Comparison of ENCODE assay signal across 16 cellular contexts in genomic region chr16:1430759-1431496, GRCh38. TPM values are rescaled to one million over a fixed set of nuclear protein-coding genes. Genes with fewer than 3 reads are reported as not detected.
DNase-seq lines count a peak whose midpoint lies in the region; ATAC-seq and TF ChIP-seq lines count a peak whose summit lies in the region.
"Had no signal": no experiment of that assay in that cellular context is flagged by ENCODE, and none has a peak within 500 bp of the region (broad histone marks: within the 10 kb centered on the region; RNA-seq: fewer than 3 reads in every experiment).

Gene PERCC1, plus strand, starts transcription at chr16:1431078. Its CDS starts 1,516 bp downstream, at chr16:1432594.

- no peaks in the 10 kb centered on the region for H3K9me3 Mint-ChIP-seq in CD4-positive, CD25-positive, alpha-beta regulatory T cell
- no peaks in the 10 kb centered on the region for H3K9me3 Mint-ChIP-seq in osteocyte (ENCODE audit: unreplicated experiment)
- H3K9me3 Mint-ChIP-seq: mesothelial cell of epicardium; T-helper 1 cell treated with Interleukin-12 subunit alpha and Interleukin-12 subunit beta and Interleukin-4 antibody, amounts not matched to agents 30 μg/mL and 1 μg/mL, for 36 hours had no signal

- H3K27me3 Mint-ChIP-seq in CD4-positive, CD25-positive, alpha-beta regulatory T cell = no peaks in the 10 kb centered on the region
- no peaks in the 10 kb centered on the region for H3K27me3 Mint-ChIP-seq in osteocyte (ENCODE audit: unreplicated experiment)

- no peaks in the 10 kb centered on the region for H3K27me3 ChIP-seq in CD4-positive, CD25-positive, alpha-beta regulatory T cell (ENCODE audit: control insufficient read depth, insufficient read depth, low read length)

- H3K4me1 ChIP-seq in CD4-positive, CD25-positive, alpha-beta regulatory T cell (ENCODE audit: control insufficient read depth, insufficient read depth, low read length, poor library complexity, severe bottlenecking) = peaks cover 5% of the 10 kb centered on the region

- H3K36me3 ChIP-seq in CD4-positive, CD25-positive, alpha-beta regulatory T cell (ENCODE audit: control insufficient read depth, insufficient read depth, low read length) = no peaks in the 10 kb centered on the region

- H3K4me3 ChIP-seq in CD4-positive, CD25-positive, alpha-beta regulatory T cell (ENCODE audit: low read depth, low read length) = no peak within 1 kb of the TSS

- DNase-seq in CD4-positive, CD25-positive, alpha-beta regulatory T cell = no peak
- peak; percentile 25 for DNase-seq in HT-29 (ENCODE audit: low spot score)
- DNase-seq in SHP77 (lab: John Stamatoyannopoulos, UW) = peak; percentile 83
- DNase-seq in left kidney (ENCODE audit: low read depth, low spot score) = peak; percentile 47
- DNase-seq in stimulated activated CD4-positive, alpha-beta T cell treated with anti-CD3 and anti-CD28 coated beads, Interleukin-12 subunit alpha, Interleukin-12 subunit beta, amount 100 ng/mL, for 4 hours = no peak
- DNase-seq in osteocyte (ENCODE audit: extremely low spot score, unreplicated experiment) = no peak
- DNase-seq: central memory CD4-positive, alpha-beta T cell; EL; foreskin melanocyte; spleen had no signal

- no peak for TF ChIP-seq CTCF in osteocyte (IDR thresholded peaks at IDR 0.05)

- H3K4me3 Mint-ChIP-seq in CD4-positive, CD25-positive, alpha-beta regulatory T cell = peak within 1 kb of the TSS in 3 of 4 donors; percentile 46 to 70 (median 48)
- no peak within 1 kb of the TSS for H3K4me3 Mint-ChIP-seq in osteocyte (ENCODE audit: unreplicated experiment)
- H3K4me3 Mint-ChIP-seq: mesothelial cell of epicardium; T-helper 1 cell treated with Interleukin-12 subunit alpha and Interleukin-12 subunit beta and Interleukin-4 antibody, amounts not matched to agents 30 μg/mL and 1 μg/mL, for 36 hours had no signal

- no peaks in the 10 kb centered on the region for H3K9me3 ChIP-seq in CD4-positive, CD25-positive, alpha-beta regulatory T cell (ENCODE audit: control insufficient read depth in 2 of 2, low read length in 2 of 2)
- H3K9me3 ChIP-seq: spleen had no signal

- ATAC-seq in CD4-positive, CD25-positive, alpha-beta regulatory T cell (ENCODE audit: low read depth in 2 of 2) = no peak
- no peak for ATAC-seq in GM19324 (IDR thresholded peaks at IDR 0.05; ENCODE audit: low FRiP score, unreplicated experiment)
- no peak for ATAC-seq in HG02870 (IDR thresholded peaks at IDR 0.05; ENCODE audit: unreplicated experiment)
- ATAC-seq: HCT116 had no signal

- no peaks in the 10 kb centered on the region for H3K36me3 Mint-ChIP-seq in CD4-positive, CD25-positive, alpha-beta regulatory T cell
- no peaks in the 10 kb centered on the region for H3K36me3 Mint-ChIP-seq in osteocyte (ENCODE audit: unreplicated experiment)
- H3K36me3 Mint-ChIP-seq: mesothelial cell of epicardium had no signal

- H3K4me1 Mint-ChIP-seq in CD4-positive, CD25-positive, alpha-beta regulatory T cell = peaks cover 0 to 4% (median 0%) of the 10 kb centered on the region in 4 donors
- no peaks in the 10 kb centered on the region for H3K4me1 Mint-ChIP-seq in osteocyte (ENCODE audit: unreplicated experiment)
- H3K4me1 Mint-ChIP-seq: mesothelial cell of epicardium had no signal

- no peak within 1 kb of the TSS for H3K27ac ChIP-seq in CD4-positive, CD25-positive, alpha-beta regulatory T cell (ENCODE audit: insufficient read depth, low read length, poor library complexity, severe bottlenecking)

- H3K27ac Mint-ChIP-seq in CD4-positive, CD25-positive, alpha-beta regulatory T cell = peak within 1 kb of the TSS in 2 of 3 donors; percentile 52 to 79
- no peak within 1 kb of the TSS for H3K27ac Mint-ChIP-seq in osteocyte (ENCODE audit: unreplicated experiment)
- H3K27ac Mint-ChIP-seq: mesothelial cell of epicardium; T-helper 1 cell treated with Interleukin-12 subunit alpha and Interleukin-12 subunit beta and Interleukin-4 antibody, amounts not matched to agents 30 μg/mL and 1 μg/mL, for 36 hours had no signal

RNA-seq across cellular contexts. Expression of gene PERCC1, which starts in this region (rescaled TPM):
- total RNA-seq in CD4-positive, CD25-positive, alpha-beta regulatory T cell = not detected
- polyA plus RNA-seq in CD4-positive, CD25-positive, alpha-beta regulatory T cell = not detected
- total RNA-seq in HT-29 (2014; rRNA removed; shearing (Covaris generic)) = 0.10 TPM in 1 of 2 replicates, not detected in the other
- total RNA-seq in osteocyte = not detected in 2 replicates
- total RNA-seq: mesothelial cell of epicardium, NCI-H460 had no signal

Comparison
In these comparisons a context has a peak if more than half of its experiments do, and no peak if none do; other contexts are left out.
1. Peak in DNase-seq in HT-29; RNA of the gene not detected or under 1 TPM.
2. DNase-seq: peak in SHP77 (2 of 2) and left kidney (single experiment); none in CD4-positive, CD25-positive, alpha-beta regulatory T cell (0 of 3), stimulated activated CD4-positive, alpha-beta T cell treated with anti-CD3 and anti-CD28 coated beads, Interleukin-12 subunit alpha, Interleukin-12 subunit beta, amount 100 ng/mL, for 4 hours (single experiment) and osteocyte (single experiment).